8 cellular contexts compared by ENCODE assay signal in genomic region chr3:141686477-141687280, GRCh38. TPM values are rescaled to one million over a fixed set of nuclear protein-coding genes. Genes with fewer than 3 reads are reported as not detected.
A peak's percentile ranks its signal among the peaks of the same experiment; 100 is the strongest.
DNase-seq lines count a peak whose midpoint lies in the region; ATAC-seq and TF ChIP-seq lines count a peak whose summit lies in the region.

No MANE protein-coding gene starts in this region.

- no peaks in the 10 kb centered on the region for H3K9me2 ChIP-seq in GM23248 (ENCODE audit: insufficient read depth)

- H3K9me3 ChIP-seq in GM23248 (ENCODE audit: low read depth) (no peaks in the 10 kb centered on the region), upper lobe of left lung (no peaks in the 10 kb centered on the region)

- H3F3A ChIP-seq in GM23248 (ENCODE audit: insufficient read depth) = 0 out of 2 replicates have a peak, but pooled peaks cover 5% of the 10 kb centered on the region

- no peak for TF ChIP-seq EP300 in upper lobe of left lung (IDR thresholded peaks at IDR 0.05)

- H3K79me2 ChIP-seq in GM23248 (ENCODE audit: insufficient read depth) = no peaks in the 10 kb centered on the region

- H3K27ac ChIP-seq in GM23248 (peak overlapping the region; percentile 43), cingulate gyrus (ENCODE audit: low read depth, low read length) (peak overlapping the region; percentile 81), upper lobe of left lung (peak overlapping the region; percentile 21 to 76 (median 60))

- peak overlapping the region; percentile 94 for H2AFZ ChIP-seq in GM23248

- H3K9ac ChIP-seq in GM23248 = peak overlapping the region; percentile 67

- DNase-seq in GM23248 (peak; percentile 82), OCI-M1 (lab: John Stamatoyannopoulos, UW) (peak; percentile 92), midbrain (lab: John Stamatoyannopoulos, UW) (peak; percentile 71), upper lobe of left lung (peak in 1 of 2 donors; percentile 63), GM13976 (ENCODE audit: low spot score) (no peak)

- in situ Hi-C loops in GM23248 (cut with MboI) (no loop called here), GM13976 (cut with MboI; ENCODE audit: low sequenced_read_pairs, unreplicated experiment) (no loop called here)

- peak; percentile 87 to 92 for ATAC-seq in upper lobe of left lung (ENCODE audit: low FRiP score in 2 of 2)
- no peak for ATAC-seq in GM19328 (IDR thresholded peaks at IDR 0.05; ENCODE audit: unreplicated experiment)
- no peak for ATAC-seq in HG03378 (IDR thresholded peaks at IDR 0.05; ENCODE audit: unreplicated experiment)

- H3K4me1 ChIP-seq in GM23248 (ENCODE audit: insufficient read depth) (peaks cover 6% of the 10 kb centered on the region), upper lobe of left lung (peaks cover 6 to 32% (median 16%) of the 10 kb centered on the region in 4 donors)

- no peak for TF ChIP-seq POLR2A in upper lobe of left lung (IDR thresholded peaks at IDR 0.05)

- peak overlapping the region; percentile 87 for H3K4me2 ChIP-seq in GM23248 (ENCODE audit: unreplicated experiment)

- no peaks in the 10 kb centered on the region for H4K20me1 ChIP-seq in GM23248 (ENCODE audit: insufficient read depth)

- H3K27me3 ChIP-seq in GM23248 (replicated peaks; ENCODE audit: insufficient read depth) = no peaks in the 10 kb centered on the region
- H3K27me3 ChIP-seq in upper lobe of left lung = no peaks in the 10 kb centered on the region

- H3K36me3 ChIP-seq in GM23248 (ENCODE audit: low read depth) (no peaks in the 10 kb centered on the region), upper lobe of left lung (no peaks in the 10 kb centered on the region)

- no peak for TF ChIP-seq CTCF in upper lobe of left lung (IDR thresholded peaks at IDR 0.05)
- no peak for TF ChIP-seq CTCF in GM13976 (IDR thresholded peaks at IDR 0.05; ENCODE audit: borderline replicate concordance, control extremely low read depth, extremely low read depth, insufficient read depth, missing control alignments)

- H3K4me3 ChIP-seq in GM23248 = peak overlapping the region; percentile 73
- peak overlapping the region in 2 of 4 donors; percentile 35 to 39 for H3K4me3 ChIP-seq in upper lobe of left lung

- WGBS in GM23248 (ENCODE audit: low coverage in 1 of 2, low lambda C conversion rate in 2 of 2, missing lambda C conversion rate in 2 of 2), 2 experiments = 4 to 6% methylated on average over 8 of the region's 8 CpGs
- 46 to 47% methylated on average over 6 to 8 of the region's 8 CpGs for WGBS in upper lobe of left lung, 2 donors

RNA-seq across cellular contexts. Expression of gene RNF7, which starts 51.4 kb away (rescaled TPM):
- total RNA-seq in GM23248 (2014; rRNA removed; shearing (Covaris generic)) = 115 and 198 TPM in 2 replicates
- polyA plus RNA-seq in GM23248 (2016; fragmentation: Nextera tagmentation; extraction: Ambion mirVana) = 233 and 234 TPM in 2 replicates
- 10 to 100 TPM in 5 of 6 donors, 1 to 10 TPM in 1; 9.4 to 76.3 (median 49.0) TPM for total RNA-seq in upper lobe of left lung

Comparison
In these comparisons a context has a peak if more than half of its experiments do, and no peak if none do; other contexts are left out.
1. ATAC-seq: peak in upper lobe of left lung (2 of 2); none in GM19328 (single experiment) and HG03378 (single experiment).
2. Peak in every context shown above with its lines, with median percentiles within 50 percentile points of each other: H3K27ac ChIP-seq.